Comparison of ENCODE assay signal across 10 cellular contexts in genomic region chr5:55991768-55992486, GRCh38. TPM values are rescaled to one million over a fixed set of nuclear protein-coding genes. Genes with fewer than 3 reads are reported as not detected.
A peak's percentile ranks its signal among the peaks of the same experiment; 100 is the strongest.
DNase-seq lines count a peak whose midpoint lies in the region; ATAC-seq and TF ChIP-seq lines count a peak whose summit lies in the region.
"Had no signal": no experiment of that assay in that cellular context is flagged by ENCODE, and none has a peak within 500 bp of the region (broad histone marks: within the 10 kb centered on the region; RNA-seq: fewer than 3 reads in every experiment).

No MANE protein-coding gene starts in this region.

- TF ChIP-seq POLR2A in heart left ventricle (IDR thresholded peaks at IDR 0.05), result no peak

- no peak for ATAC-seq in heart left ventricle
- no peak for ATAC-seq in Right ventricle myocardium inferior
- no peak for ATAC-seq in HG03520 (IDR thresholded peaks at IDR 0.05; ENCODE audit: unreplicated experiment)

- H3K36me3 ChIP-seq in heart left ventricle, result peaks cover 0 to 5% (median 0%) of the 10 kb centered on the region in 9 donors
- H3K36me3 ChIP-seq in ascending aorta, result no peaks in the 10 kb centered on the region
- no peaks in the 10 kb centered on the region for H3K36me3 ChIP-seq in urinary bladder (ENCODE audit: insufficient read depth)

- TF ChIP-seq CTCF in heart left ventricle (IDR thresholded peaks at IDR 0.05), result no peak
- TF ChIP-seq CTCF in ascending aorta (IDR thresholded peaks at IDR 0.05), result no peak

- H3K9me3 ChIP-seq in heart left ventricle, result peaks cover 0 to 5% (median 0%) of the 10 kb centered on the region in 12 donors
- H3K9me3 ChIP-seq in ascending aorta, result no peaks in the 10 kb centered on the region

- H3K4me3 ChIP-seq in heart left ventricle (peak overlapping the region in 11 of 12 donors; percentile 67 to 95 (median 82)), ascending aorta (peak overlapping the region; percentile 95 to 98), urinary bladder (ENCODE audit: low read depth, low read length) (peak overlapping the region; percentile 11)

- H3K4me1 ChIP-seq in heart left ventricle, result peaks cover 3 to 73% (median 38%) of the 10 kb centered on the region in 12 donors
- H3K4me1 ChIP-seq in ascending aorta, result peaks cover 0 to 17% of the 10 kb centered on the region in 2 donors
- H3K4me1 ChIP-seq in urinary bladder (ENCODE audit: insufficient read depth), result no peaks in the 10 kb centered on the region

- H3K27me3 ChIP-seq in heart left ventricle (no peaks in the 10 kb centered on the region), ascending aorta (no peaks in the 10 kb centered on the region)

- DNase-seq in heart left ventricle (no peak), Right ventricle myocardium inferior (ENCODE audit: missing footprints) (no peak), ascending aorta (ENCODE audit: low spot score in 2 of 2) (no peak), lung microvascular endothelial cell (ENCODE audit: low read depth in 2 of 2) (peak; percentile 24 to 34), kidney tubule cell (ENCODE audit: low spot score) (no peak), T-helper 9 cell (no peak)
- DNase-seq: activated effector memory CD4-positive, alpha-beta T cell treated with anti-CD3 and anti-CD28 coated beads, Interleukin-2, amount 50 U/mL, for 16 hours; NCI-H526 had no signal

- 27 to 48% (median 34%) methylated on average over 5 of the region's 5 CpGs for WGBS in heart left ventricle, 4 donors
- WGBS in urinary bladder, result 63% methylated on average over 5 of the region's 5 CpGs

- intact Hi-C loops in heart left ventricle (cut with DNase I), result loop anchor here in 5 of 10 donors (5.0 to 10.0 kb wide), 6 partner anchors 60 to 1183 kb away; partner anchors contain the start of gene GPBP1 (in 1 of the 5)
- intact Hi-C loops in Right ventricle myocardium inferior (cut with DNase I), result loop anchor here (5.0 to 10.0 kb wide), 3 partner anchors 183 to 280 kb away; partner anchors contain the start of gene SLC38A9
- intact Hi-C loops in ascending aorta (cut with DNase I), result loop anchor here (5.0 to 10.0 kb wide), 2 partner anchors 183 to 215 kb away; no protein-coding TSS in a partner anchor

- H3K27ac ChIP-seq in heart left ventricle (peak overlapping the region; percentile 5 to 100 (median 98)), ascending aorta (peak overlapping the region in 1 of 2 donors; percentile 26), urinary bladder (ENCODE audit: low read depth) (peak overlapping the region; percentile 16)

RNA-seq across cellular contexts. Expression of gene IL6ST, which starts 2.8 kb away (rescaled TPM):
- total RNA-seq in heart left ventricle (100 to 1,000 TPM; 106 to 239 (median 160) TPM), Right ventricle myocardium inferior (145 TPM), ascending aorta (192 TPM), lung microvascular endothelial cell (506 and 692 TPM in 2 replicates), urinary bladder (457 TPM)
- polyA plus RNA-seq in heart left ventricle (10 to 100 TPM; 24.6 to 52.4 TPM), urinary bladder (75.9 TPM)

Comparison
In these comparisons a context has a peak if more than half of its experiments do, and no peak if none do; other contexts are left out.
1. DNase-seq: peak in lung microvascular endothelial cell (2 of 2); none in heart left ventricle (0 of 5), Right ventricle myocardium inferior (single experiment), ascending aorta (0 of 2), kidney tubule cell (single experiment) and T-helper 9 cell (single experiment).
2. H3K4me3 ChIP-seq: peak in every context shown above with its lines; median percentile 96 in ascending aorta; 82 in heart left ventricle; 11 in urinary bladder.